8 cellular contexts compared by ENCODE assay signal in the genomic region with DNA sequence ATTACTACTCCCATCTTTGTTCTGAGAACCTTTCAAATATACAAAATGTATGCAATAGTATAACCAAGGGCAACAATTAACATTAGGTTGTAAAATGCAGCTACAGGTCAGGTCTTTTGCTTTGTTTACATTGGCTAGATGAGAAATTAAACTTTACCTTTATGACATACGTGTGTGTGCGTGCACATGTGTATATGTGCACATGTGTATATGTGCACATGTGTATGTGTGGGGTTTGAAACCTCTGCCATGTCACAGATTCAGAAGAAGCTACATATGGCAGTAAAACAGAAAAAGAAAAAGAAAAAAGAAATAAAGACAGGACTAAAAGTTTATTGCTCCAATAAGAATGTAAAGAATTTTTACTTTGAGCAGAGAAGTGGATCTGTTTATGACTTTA.
"Had no signal": no experiment of that assay in that cellular context is flagged by ENCODE, and none has a peak within 500 bp of the region (broad histone marks: within the 10 kb centered on the region; RNA-seq: fewer than 3 reads in every experiment).

No MANE protein-coding gene starts in this region.

- H3K4me3 ChIP-seq: GM12878 had no signal

- FAIRE-seq: G401.6, GM12878, GM12891, GM12892, GM18507, GM19239 had no signal

- ATAC-seq: GM12878 had no signal

- DNase-seq: GDM1, GF-D8 had no signal
